In the genomic region with DNA sequence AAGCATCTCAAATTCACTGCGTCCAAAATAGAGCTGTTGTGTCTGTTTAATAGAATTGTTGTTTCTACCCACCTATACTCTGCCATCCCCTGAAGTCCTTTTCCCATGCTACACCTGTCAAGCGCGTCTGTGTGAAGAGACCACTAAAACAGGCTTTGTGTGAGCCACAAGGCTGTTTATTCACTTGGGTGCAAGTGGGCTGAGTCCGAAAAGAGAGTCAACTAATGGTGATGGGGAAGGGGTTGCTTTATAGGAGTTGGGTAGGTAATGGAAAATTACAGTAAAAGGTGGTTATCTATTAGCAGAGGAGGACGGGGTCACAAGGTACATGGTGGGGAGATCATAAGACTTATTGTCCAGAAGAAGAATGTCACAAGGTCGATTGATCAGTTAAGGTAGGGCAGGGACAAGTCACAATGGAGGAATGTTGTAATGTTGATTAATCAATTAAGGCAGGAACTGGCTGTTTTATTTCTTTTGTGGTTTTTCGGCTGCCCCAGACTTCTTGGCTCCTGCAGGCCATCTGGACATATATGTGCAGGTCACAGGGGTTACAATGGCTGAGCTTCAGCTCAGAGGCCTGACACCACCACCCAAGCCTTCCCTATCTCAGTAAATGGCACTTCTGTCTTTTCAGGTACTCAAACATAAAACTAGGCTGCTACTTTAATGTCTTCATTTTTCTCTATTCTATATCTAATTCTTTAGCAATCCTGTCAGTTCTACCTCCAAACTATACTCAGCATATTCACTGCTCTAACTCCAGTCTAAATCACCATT, we compare ENCODE assay signal across 8 cellular contexts. TPM values are rescaled to one million over a fixed set of nuclear protein-coding genes. Genes with fewer than 3 reads are reported as not detected.
DNase-seq lines count a peak whose midpoint lies in the region; ATAC-seq, FAIRE-seq and TF ChIP-seq lines count a peak whose summit lies in the region.
"Not testable (repeated sequence)": the region's sequence is repeated elsewhere in the genome, so short reads cannot be mapped to it uniquely, and the experiment has no call there.

No MANE protein-coding gene starts in this region.

- peak overlapping the region; percentile 82 to 99 (median 94) for H3K4me2 ChIP-seq in BLaER1 treated with 17β-estradiol and CSF1 and Interleukin-3, amounts not matched to agents 10 nM and 100 nM
- H3K4me2 ChIP-seq in parathyroid adenoma (ENCODE audit: low read length), result peak overlapping the region; percentile 87

- peaks cover 28 to 43% (median 34%) of the 10 kb centered on the region in 10 experiments for H3K4me1 ChIP-seq in BLaER1 treated with 17β-estradiol and CSF1 and Interleukin-3, amounts not matched to agents 10 nM and 100 nM
- peaks cover 10% of the 10 kb centered on the region for H3K4me1 ChIP-seq in Panc1 (ENCODE audit: control insufficient read depth, insufficient read depth, low read length)
- H3K4me1 ChIP-seq in liver (ENCODE audit: control insufficient read depth in 4 of 4, insufficient read depth in 4 of 4, low read length in 3 of 4), result peaks cover 10 to 35% (median 21%) of the 10 kb centered on the region in 4 donors
- not testable (repeated sequence) for H3K4me1 ChIP-seq in parathyroid adenoma
- peaks cover 12 to 17% of the 10 kb centered on the region in 2 donors for H3K4me1 ChIP-seq in thyroid gland

- FAIRE-seq in bronchial epithelial cell (lab: Jason Lieb, UNC), result not testable (repeated sequence)

- peak overlapping the region; percentile 74 to 89 (median 81) for H3K4me3 ChIP-seq in BLaER1 treated with 17β-estradiol and CSF1 and Interleukin-3, amounts not matched to agents 10 nM and 100 nM
- H3K4me3 ChIP-seq in HFF-Myc (replicated peaks; ENCODE audit: low read depth, low read length), result peak overlapping the region; percentile 97
- peak overlapping the region; percentile 98 to 99 for H3K4me3 ChIP-seq in Panc1 (ENCODE audit: low read depth in 2 of 2, low read length in 2 of 2)
- peak overlapping the region; percentile 94 for H3K4me3 ChIP-seq in bronchial epithelial cell (ENCODE audit: low read depth, low read length)
- peak overlapping the region; percentile 89 for H3K4me3 ChIP-seq in fibroblast of villous mesenchyme (ENCODE audit: low read depth, low read length)
- peak overlapping the region; percentile 70 to 99 (median 96) for H3K4me3 ChIP-seq in liver (ENCODE audit: low read depth in 1 of 3, low read length in 3 of 3)
- peak overlapping the region; percentile 90 for H3K4me3 ChIP-seq in parathyroid adenoma (ENCODE audit: low read depth, low read length)
- H3K4me3 ChIP-seq in thyroid gland (replicated peaks in 1 of 3), result peak overlapping the region in 2 of 3 donors; percentile 85 to 96

- TF ChIP-seq CTCF in HFF-Myc (IDR thresholded peaks at IDR 0.05; ENCODE audit: low read depth, low read length, missing control alignments); Panc1 (IDR thresholded peaks at IDR 0.05); bronchial epithelial cell (IDR thresholded peaks at IDR 0.05; ENCODE audit: insufficient read depth, low read length, severe bottlenecking); fibroblast of villous mesenchyme (IDR thresholded peaks at IDR 0.05; ENCODE audit: insufficient read depth, low read depth, low read length); liver (IDR thresholded peaks at IDR 0.05; ENCODE audit: low read depth, low read length, missing input control); parathyroid adenoma (IDR thresholded peaks at IDR 0.05); thyroid gland (IDR thresholded peaks at IDR 0.05): not testable (repeated sequence)

- peaks cover 26 to 55% (median 40%) of the 10 kb centered on the region in 11 experiments for H3K36me3 ChIP-seq in BLaER1 treated with 17β-estradiol and CSF1 and Interleukin-3, amounts not matched to agents 10 nM and 100 nM
- peaks cover 32% of the 10 kb centered on the region for H3K36me3 ChIP-seq in Panc1 (ENCODE audit: control insufficient read depth, insufficient read depth, low read length)
- not testable (repeated sequence) for H3K36me3 ChIP-seq in bronchial epithelial cell (ENCODE audit: control insufficient read depth, insufficient read depth, low read length); parathyroid adenoma (ENCODE audit: control insufficient read depth, insufficient read depth, low read length)
- peaks cover 4 to 21% (median 17%) of the 10 kb centered on the region in 4 donors for H3K36me3 ChIP-seq in liver (ENCODE audit: control insufficient read depth in 4 of 4, insufficient read depth in 3 of 4, low read depth in 1 of 4, low read length in 3 of 4)
- H3K36me3 ChIP-seq in thyroid gland, result peaks cover 18 to 27% of the 10 kb centered on the region in 2 donors

- H3K27ac ChIP-seq in BLaER1 treated with 17β-estradiol and CSF1 and Interleukin-3, amounts not matched to agents 10 nM and 100 nM, result peak overlapping the region; percentile 73 to 89 (median 85); a peak in 17 of 22 replicates
- peak overlapping the region; percentile 91 for H3K27ac ChIP-seq in Panc1 (ENCODE audit: low read length)
- not testable (repeated sequence) for H3K27ac ChIP-seq in liver (ENCODE audit: low read depth in 1 of 2, low read length in 2 of 2); parathyroid adenoma; thyroid gland

- intact Hi-C loops in Panc1 (cut with micrococcal nuclease; ENCODE audit: unreplicated experiment); thyroid gland (cut with DNase I): not testable (repeated sequence)

- not testable (repeated sequence) for DNase-seq in HFF-Myc (ENCODE audit: extremely low read depth, low read depth); Panc1 (ENCODE audit: low read depth, low spot score); bronchial epithelial cell (ENCODE audit: low read depth); fibroblast of villous mesenchyme (ENCODE audit: low read depth); thyroid gland

- in situ Hi-C loops in Panc1 (cut with HindIII; ENCODE audit: low pct_unique_long_range_greater_than_20kb, low sequenced_read_pairs), result not testable (repeated sequence)

- CTCF ChIA-PET in Panc1 (lab: Charles Lee), result not testable (repeated sequence)

- not testable (repeated sequence) for TF ChIP-seq POLR2A in thyroid gland (IDR thresholded peaks at IDR 0.05)

- H3K79me2 ChIP-seq in parathyroid adenoma, result peaks cover 14% of the 10 kb centered on the region

- POLR2A ChIA-PET in Panc1 (lab: Charles Lee), result not testable (repeated sequence)

- not testable (repeated sequence) for ATAC-seq in Panc1

- BruUV-seq in Panc1 (replicated peaks; lab: Mats Ljungman, UMichigan), result not testable (repeated sequence)

- H2AFZ ChIP-seq in parathyroid adenoma, result not testable (repeated sequence)

- 39% methylated on average over 7 of the region's 7 CpGs for WGBS in liver
- 43 to 45% methylated on average over 7 of the region's 7 CpGs for WGBS in thyroid gland, 2 donors

- H3K9ac ChIP-seq in BLaER1 treated with 17β-estradiol and CSF1 and Interleukin-3, amounts not matched to agents 10 nM and 100 nM, result peak overlapping the region; percentile 80 to 90 (median 86)
- peak overlapping the region; percentile 88 to 92 for H3K9ac ChIP-seq in liver (ENCODE audit: low read depth in 1 of 2, low read length in 2 of 2)
- H3K9ac ChIP-seq in parathyroid adenoma, result not testable (repeated sequence)

- TF ChIP-seq RAD21 in liver (IDR thresholded peaks at IDR 0.05), result not testable (repeated sequence)

- H4K20me1 ChIP-seq in BLaER1 treated with 17β-estradiol and CSF1 and Interleukin-3, amounts not matched to agents 10 nM and 100 nM, result peaks cover 0 to 47% (median 24%) of the 10 kb centered on the region in 11 experiments; a peak in 17 of 22 replicates

- not testable (repeated sequence) for H3K27me3 ChIP-seq in BLaER1 treated with 17β-estradiol and CSF1 and Interleukin-3, amounts not matched to agents 10 nM and 100 nM; Panc1 (ENCODE audit: control insufficient read depth, insufficient read depth, low read length); bronchial epithelial cell (ENCODE audit: control insufficient read depth, insufficient read depth, low read length); liver (ENCODE audit: control insufficient read depth in 4 of 4, insufficient read depth in 4 of 4, low read length in 3 of 4); parathyroid adenoma (ENCODE audit: control insufficient read depth, insufficient read depth, low read length); thyroid gland

- H3K9me3 ChIP-seq in BLaER1 treated with 17β-estradiol and CSF1 and Interleukin-3, amounts not matched to agents 10 nM and 100 nM (replicated peaks in 1 of 11); Panc1 (ENCODE audit: control insufficient read depth, insufficient read depth, low read depth, low read length); liver (ENCODE audit: control insufficient read depth in 4 of 4, low read length in 3 of 4); parathyroid adenoma (ENCODE audit: control insufficient read depth, low read length); thyroid gland: not testable (repeated sequence)

RNA-seq across cellular contexts. Expression of a gene that starts 1.1 kb away (rescaled TPM):
- total RNA-seq in Panc1 (2021; ENCODE audit: unreplicated experiment) (34.1 TPM), bronchial epithelial cell (11.4 and 12.1 TPM in 2 replicates), fibroblast of villous mesenchyme (17.1 and 18.1 TPM in 2 replicates), liver (10 to 100 TPM in 1 of 2 donors, 1 to 10 TPM in 1; 8.7 to 13.1 TPM), thyroid gland (10 to 100 TPM; 27.6 to 53.2 (median 39.3) TPM)
- 20.8 TPM for polyA plus RNA-seq in Panc1 (2012; ENCODE audit: insufficient read length)
- polyA plus RNA-seq in liver, result 10 to 100 TPM in 1 of 2 donors, 1 to 10 TPM in 1; 9.5 to 13.6 TPM

RNA-seq across cellular contexts. Expression of a gene that starts 1.5 kb away (rescaled TPM):
- total RNA-seq in Panc1 (2021; ENCODE audit: unreplicated experiment) (4.8 TPM), bronchial epithelial cell (6.1 and 12.8 TPM in 2 replicates), fibroblast of villous mesenchyme (14.2 and 21.3 TPM in 2 replicates), liver (10 to 100 TPM; 13.1 to 24.1 TPM), thyroid gland (10 to 100 TPM; 15.7 to 24.2 (median 18.3) TPM)
- 3.4 TPM for polyA plus RNA-seq in Panc1 (2012; ENCODE audit: insufficient read length)
- 10 to 100 TPM; 23.7 to 57.6 TPM for polyA plus RNA-seq in liver
